ENCODE assay signal across 20 cellular contexts in the genomic region with DNA sequence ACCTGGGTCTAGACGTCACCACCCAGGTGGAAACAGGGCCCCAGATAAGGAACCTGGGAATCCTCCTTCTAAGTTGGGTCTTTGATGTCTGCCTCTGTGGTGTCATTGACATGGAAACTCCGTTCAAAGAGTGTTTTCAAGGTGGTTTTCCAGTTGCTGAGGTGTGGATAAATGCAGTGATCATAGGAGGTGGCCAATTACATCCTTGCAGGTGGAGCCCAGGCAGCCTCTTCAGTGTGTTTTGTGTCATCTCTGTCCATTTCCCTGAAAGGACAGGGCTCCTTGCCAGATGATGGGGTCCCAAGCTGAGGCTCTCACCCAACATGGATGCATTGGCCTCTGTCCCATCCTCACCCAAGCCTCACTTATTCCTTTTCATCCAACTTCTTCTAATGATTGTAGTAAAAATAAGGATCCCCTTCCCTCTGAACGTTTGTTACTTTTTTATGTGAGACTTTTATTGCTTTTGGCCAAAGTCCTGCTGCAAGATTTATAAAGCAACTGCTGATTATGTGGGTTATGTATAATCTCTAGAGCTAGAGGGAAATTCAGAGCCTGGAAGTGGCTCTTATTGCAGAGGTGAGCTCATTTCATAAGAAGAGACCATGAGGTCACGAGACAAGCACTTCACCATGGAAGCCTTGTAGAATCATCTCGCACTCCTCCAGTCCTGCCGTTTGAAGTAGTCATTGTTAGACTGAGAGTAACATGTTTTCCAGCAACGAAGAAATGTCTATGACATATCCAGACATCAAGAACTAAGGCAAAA. TPM values are rescaled to one million over a fixed set of nuclear protein-coding genes. Genes with fewer than 3 reads are reported as not detected.
"Had no signal": no experiment of that assay in that cellular context is flagged by ENCODE, and none has a peak within 500 bp of the region (broad histone marks: within the 10 kb centered on the region; RNA-seq: fewer than 3 reads in every experiment).

No MANE protein-coding gene starts in this region.

- H3K4me1 Mint-ChIP-seq: memory B cell; naive thymus-derived CD4-positive, alpha-beta T cell; stimulated activated memory B cell treated with anti-CD40 and anti-IgM and Interleukin-4, amounts not matched to agents 10 μg/mL and 1 μg/mL and 100 μg/mL, for 72 hours had no signal

- H3K36me3 Mint-ChIP-seq: memory B cell; naive thymus-derived CD4-positive, alpha-beta T cell; stimulated activated memory B cell treated with anti-CD40 and anti-IgM and Interleukin-4, amounts not matched to agents 10 μg/mL and 1 μg/mL and 100 μg/mL, for 72 hours had no signal

- H3K27me3 ChIP-seq: tibial artery, upper lobe of left lung, vagina had no signal

- H3K4me1 ChIP-seq: heart right ventricle, left ventricle myocardium inferior, lower lobe of right lung, tibial artery, upper lobe of left lung, vagina had no signal

- H3K27me3 Mint-ChIP-seq: stimulated activated memory B cell treated with anti-CD40 and anti-IgM and Interleukin-4, amounts not matched to agents 10 μg/mL and 1 μg/mL and 100 μg/mL, for 72 hours; stimulated activated naive CD8-positive, alpha-beta T cell treated with anti-CD3 and anti-CD28 coated beads, Interleukin-15, Interleukin-2, amounts not matched to agents 100 ng/mL and 50 ng/mL, for 24 hours had no signal

- H3K9me3 Mint-ChIP-seq: endodermal cell; memory B cell; naive thymus-derived CD4-positive, alpha-beta T cell; stimulated activated memory B cell treated with anti-CD40 and anti-IgM and Interleukin-4, amounts not matched to agents 10 μg/mL and 1 μg/mL and 100 μg/mL, for 72 hours; stimulated activated naive CD8-positive, alpha-beta T cell treated with anti-CD3 and anti-CD28 coated beads, Interleukin-15, Interleukin-2, amounts not matched to agents 100 ng/mL and 50 ng/mL, for 24 hours had no signal

- H3K4me3 Mint-ChIP-seq: endodermal cell; memory B cell; naive thymus-derived CD4-positive, alpha-beta T cell; stimulated activated memory B cell treated with anti-CD40 and anti-IgM and Interleukin-4, amounts not matched to agents 10 μg/mL and 1 μg/mL and 100 μg/mL, for 72 hours; stimulated activated naive CD8-positive, alpha-beta T cell treated with anti-CD3 and anti-CD28 coated beads, Interleukin-15, Interleukin-2, amounts not matched to agents 100 ng/mL and 50 ng/mL, for 24 hours had no signal

- H3K27ac Mint-ChIP-seq: endodermal cell; memory B cell; stimulated activated memory B cell treated with anti-CD40 and anti-IgM and Interleukin-4, amounts not matched to agents 10 μg/mL and 1 μg/mL and 100 μg/mL, for 72 hours; stimulated activated naive CD8-positive, alpha-beta T cell treated with anti-CD3 and anti-CD28 coated beads, Interleukin-15, Interleukin-2, amounts not matched to agents 100 ng/mL and 50 ng/mL, for 24 hours had no signal

- H3K36me3 ChIP-seq: heart right ventricle, left ventricle myocardium inferior, lower lobe of right lung, tibial artery, upper lobe of left lung, vagina had no signal

- H3K4me3 ChIP-seq: heart right ventricle, left ventricle myocardium inferior, lower lobe of right lung, smooth muscle cell, tibial artery, upper lobe of left lung, vagina had no signal

- DNase-seq: cerebellar nuclear complex; effector CD4-positive, alpha-beta T cell; endodermal cell; heart right ventricle; islet precursor cell; left ventricle myocardium inferior; lower lobe of right lung; midbrain; naive thymus-derived CD4-positive, alpha-beta T cell; right cardiac atrium; stimulated activated CD4-positive, alpha-beta T cell treated with anti-CD3 and anti-CD28 coated beads, Interleukin-2, amount 100 ng/mL, for 48 hours; tibial artery; upper lobe of left lung had no signal

- H3K27ac ChIP-seq: heart right ventricle, left ventricle myocardium inferior, lower lobe of right lung, tibial artery, upper lobe of left lung, vagina had no signal

- H3K9me3 ChIP-seq: heart right ventricle, left ventricle myocardium inferior, lower lobe of right lung, tibial artery, upper lobe of left lung, vagina had no signal

RNA-seq across cellular contexts. Expression of a gene that starts 31.9 kb away (rescaled TPM):
- total RNA-seq: dermis microvascular lymphatic vessel endothelial cell; glomerular endothelial cell; naive thymus-derived CD4-positive, alpha-beta T cell had no signal
